In genomic region chr3:24628523-24629258, GRCh38 we compare ENCODE assay signal across 30 cellular contexts.
DNase-seq lines count a peak whose midpoint lies in the region; ATAC-seq, FAIRE-seq and TF ChIP-seq lines count a peak whose summit lies in the region.
"Had no signal": no experiment of that assay in that cellular context is flagged by ENCODE, and none has a peak within 500 bp of the region (broad histone marks: within the 10 kb centered on the region; RNA-seq: fewer than 3 reads in every experiment).

No MANE protein-coding gene starts in this region.

- peaks cover 2% of the 10 kb centered on the region for H3K4me1 Mint-ChIP-seq in progenitor cell of endocrine pancreas (ENCODE audit: low read depth)
- H3K4me1 Mint-ChIP-seq: activated T-helper 17 cell treated with anti-CD3 and anti-CD28 coated beads, Interleukin-2, amount 50 U/mL, for 72 hours; central memory CD8-positive, alpha-beta T cell; memory B cell had no signal

- H3K4me1 ChIP-seq in pancreas, result peaks cover 0 to 3% (median 0%) of the 10 kb centered on the region in 3 donors
- H3K4me1 ChIP-seq: gastroesophageal sphincter had no signal

- H3K27me3 Mint-ChIP-seq in progenitor cell of endocrine pancreas, result no peaks in the 10 kb centered on the region
- H3K27me3 Mint-ChIP-seq: activated T-helper 17 cell treated with anti-CD3 and anti-CD28 coated beads, Interleukin-2, amount 50 U/mL, for 72 hours; CD4-positive, alpha-beta T cell; central memory CD8-positive, alpha-beta T cell; memory B cell had no signal

- H3K36me3 ChIP-seq in pancreas, result no peaks in the 10 kb centered on the region
- H3K36me3 ChIP-seq: gastroesophageal sphincter had no signal

- H3K9me3 ChIP-seq in pancreas, result no peaks in the 10 kb centered on the region
- H3K9me3 ChIP-seq: gastroesophageal sphincter had no signal

- H3K27me3 ChIP-seq in pancreas, result no peaks in the 10 kb centered on the region
- H3K27me3 ChIP-seq: gastroesophageal sphincter had no signal

- peak in 3 of 4 donors; percentile 47 to 70 (median 52) for ATAC-seq in pancreas
- ATAC-seq in HG02798 (IDR thresholded peaks at IDR 0.05; ENCODE audit: poor library complexity, unreplicated experiment), result no peak
- no peak for ATAC-seq in HG03045 (IDR thresholded peaks at IDR 0.05; ENCODE audit: unreplicated experiment)
- ATAC-seq: activated naive CD4-positive, alpha-beta T cell treated with anti-CD3 and anti-CD28 coated beads, Interleukin-2, amount 50 U/mL, for 72 hours; activated T-helper 17 cell treated with anti-CD3 and anti-CD28 coated beads, Interleukin-2, amount 50 U/mL, for 72 hours; gastroesophageal sphincter; right cardiac atrium; SK-N-SH treated with all-trans-retinoic acid at 6 μM for 48 hours had no signal

- no peak overlapping the region for H3K27ac ChIP-seq in pancreas
- H3K27ac ChIP-seq: gastroesophageal sphincter, KMS-11 had no signal

- WGBS in pancreas, 2 donors, result 90 to 96% methylated on average over 4 of the region's 4 CpGs

- TF ChIP-seq CTCF in AG10803 (conservative IDR thresholded peaks at IDR 0.05; ENCODE audit: low read length) (no peak), choroid plexus epithelial cell (conservative IDR thresholded peaks at IDR 0.05; ENCODE audit: low read depth, low read length) (no peak), pancreas (IDR thresholded peaks at IDR 0.05) (no peak), progenitor cell of endocrine pancreas (IDR thresholded peaks at IDR 0.05; ENCODE audit: unreplicated experiment) (no peak)

- intact Hi-C loops in pancreas (cut with DNase I), result no loop called here

- no peak overlapping the region for H3K4me3 ChIP-seq in AG10803 (ENCODE audit: low read length)
- H3K4me3 ChIP-seq in choroid plexus epithelial cell (ENCODE audit: low read depth, low read length), result no peak overlapping the region
- no peak overlapping the region for H3K4me3 ChIP-seq in pancreas
- H3K4me3 ChIP-seq: gastroesophageal sphincter had no signal

- H3K9me3 Mint-ChIP-seq in progenitor cell of endocrine pancreas (ENCODE audit: low read depth), result peaks cover 25% of the 10 kb centered on the region
- H3K9me3 Mint-ChIP-seq: activated T-helper 17 cell treated with anti-CD3 and anti-CD28 coated beads, Interleukin-2, amount 50 U/mL, for 72 hours; memory B cell; T-helper 2 cell treated with Interferon-gamma antibody and Interleukin-4, amounts not matched to agents 5 μg/mL and 100 μg/mL, for 36 hours had no signal

- no peak overlapping the region for H3K4me3 Mint-ChIP-seq in progenitor cell of endocrine pancreas (ENCODE audit: low read depth)
- H3K4me3 Mint-ChIP-seq: activated T-helper 17 cell treated with anti-CD3 and anti-CD28 coated beads, Interleukin-2, amount 50 U/mL, for 72 hours; CD4-positive, alpha-beta T cell; central memory CD8-positive, alpha-beta T cell; memory B cell; T-helper 2 cell treated with Interferon-gamma antibody and Interleukin-4, amounts not matched to agents 5 μg/mL and 100 μg/mL, for 36 hours had no signal

- peak; percentile 86 for FAIRE-seq in pancreas (lab: Jason Lieb, UNC)
- FAIRE-seq in urothelium cell line (lab: Jason Lieb, UNC), result no peak
- FAIRE-seq: astrocyte, H54 had no signal

- DNase-seq in AG10803 (ENCODE audit: low read depth), result peak; percentile 8
- peak; percentile 63 for DNase-seq in LoVo (ENCODE audit: low spot score)
- DNase-seq in choroid plexus epithelial cell (ENCODE audit: low read depth), result peak; percentile 7
- no peak for DNase-seq in pancreas
- no peak for DNase-seq in urothelium cell line (ENCODE audit: low spot score)
- DNase-seq in progenitor cell of endocrine pancreas (ENCODE audit: low spot score, unreplicated experiment), result no peak
- DNase-seq: activated CD4-positive, alpha-beta T cell treated with anti-CD3 and anti-CD28 coated beads, Interleukin-2, amount 50 U/mL, for 4 hours; activated CD8-positive, alpha-beta memory T cell treated with anti-CD3 and anti-CD28 coated beads, Interleukin-2, amount 50 U/mL, for 4 hours; CD4-positive, alpha-beta T cell; erythroblast; kidney; NCI-H1105; NCI-H2081; NCI-H510A; nucleus accumbens; right cardiac atrium; stimulated activated CD4-positive, alpha-beta T cell treated with anti-CD3 and anti-CD28 coated beads, Interleukin-15, amount 100 ng/mL, for 24 hours; stimulated activated CD8-positive, alpha-beta memory T cell treated with anti-CD3 and anti-CD28 coated beads, Interleukin-4, amount 100 ng/mL, for 48 hours had no signal

- no peak overlapping the region for H3K27ac Mint-ChIP-seq in progenitor cell of endocrine pancreas
- H3K27ac Mint-ChIP-seq: activated naive CD4-positive, alpha-beta T cell treated with anti-CD3 and anti-CD28 coated beads, Interleukin-2, amount 50 U/mL, for 72 hours; activated T-helper 17 cell treated with anti-CD3 and anti-CD28 coated beads, Interleukin-2, amount 50 U/mL, for 72 hours; CD4-positive, alpha-beta T cell; memory B cell; T-helper 2 cell treated with Interferon-gamma antibody and Interleukin-4, amounts not matched to agents 5 μg/mL and 100 μg/mL, for 36 hours had no signal

- H3K36me3 Mint-ChIP-seq in progenitor cell of endocrine pancreas (ENCODE audit: insufficient read depth), result peaks cover 4% of the 10 kb centered on the region
- H3K36me3 Mint-ChIP-seq: activated naive CD4-positive, alpha-beta T cell treated with anti-CD3 and anti-CD28 coated beads, Interleukin-2, amount 50 U/mL, for 72 hours; memory B cell had no signal

Comparison
In these comparisons a context has a peak if more than half of its experiments do, and no peak if none do; other contexts are left out.
1. DNase-seq: peak in AG10803 (single experiment), LoVo (single experiment) and choroid plexus epithelial cell (single experiment); none in pancreas (0 of 6), urothelium cell line (single experiment) and progenitor cell of endocrine pancreas (single experiment).
2. ATAC-seq: peak in pancreas (3 of 4); none in HG02798 (single experiment) and HG03045 (single experiment).